9 cellular contexts compared by ENCODE assay signal in the genomic region with DNA sequence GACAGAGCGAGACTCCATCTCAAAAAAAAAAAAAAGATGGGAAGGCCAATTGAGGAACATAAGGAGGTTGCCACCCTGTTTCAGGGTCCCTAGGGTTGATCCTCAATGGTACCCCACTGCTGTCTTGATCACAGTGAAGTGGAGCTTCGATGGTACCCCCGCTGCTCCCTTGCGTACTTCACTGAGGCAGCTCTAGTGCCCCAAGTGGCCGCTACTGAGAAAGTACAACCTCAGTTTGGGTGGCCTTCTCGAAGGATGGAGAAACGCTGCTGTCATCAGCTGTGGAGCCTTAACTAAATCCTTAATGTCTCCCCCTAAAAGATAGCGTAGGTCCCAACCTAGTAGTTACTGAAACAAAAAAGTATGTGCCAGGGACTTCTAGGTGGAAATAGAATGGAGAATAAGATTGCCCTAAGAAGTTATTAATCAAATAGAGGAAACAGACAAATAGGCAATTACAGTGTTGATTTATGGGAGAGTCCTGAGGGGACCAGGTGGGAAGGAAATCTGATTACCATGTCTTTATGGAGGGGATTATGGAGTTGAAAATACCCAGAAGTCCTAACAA. TPM values are rescaled to one million over a fixed set of nuclear protein-coding genes. Genes with fewer than 3 reads are reported as not detected.
A peak's percentile ranks its signal among the peaks of the same experiment; 100 is the strongest.
DNase-seq lines count a peak whose midpoint lies in the region; ATAC-seq, FAIRE-seq and TF ChIP-seq lines count a peak whose summit lies in the region.
"Had no signal": no experiment of that assay in that cellular context is flagged by ENCODE, and none has a peak within 500 bp of the region (broad histone marks: within the 10 kb centered on the region; RNA-seq: fewer than 3 reads in every experiment).

No MANE protein-coding gene starts in this region.

- CTCF ChIA-PET in activated CD4-positive, alpha-beta memory T cell treated with anti-CD3 and anti-CD28 coated beads, Interleukin-2, amount 10 ng/mL, durations not matched to agents 7 days and 5 days (lab: Charles Lee): interaction anchor here (0.6 to 5.4 kb wide), 29 partner anchors 9 to 1601 kb away, joined by 3 to 51 read pairs (median 4); a partner anchor contains a TSS

- POLR2A ChIA-PET in activated CD4-positive, alpha-beta memory T cell treated with anti-CD3 and anti-CD28 coated beads, Interleukin-2, amount 10 ng/mL, durations not matched to agents 7 days and 5 days (lab: Charles Lee): interaction anchor here (1.5 to 2.6 kb wide), 4 partner anchors 36 to 53 kb away, joined by 4 to 16 read pairs (median 12); a partner anchor contains a TSS

- no peak overlapping the region for H3K27ac Mint-ChIP-seq in activated CD4-positive, alpha-beta memory T cell treated with anti-CD3 and anti-CD28 coated beads, Interleukin-2, amount 10 ng/mL, durations not matched to agents 7 days and 5 days
- no peak overlapping the region for H3K27ac Mint-ChIP-seq in nephron

- intact Hi-C loops in upper lobe of right lung (cut with DNase I): no loop called here

- H3K27me3 Mint-ChIP-seq in activated CD4-positive, alpha-beta memory T cell treated with anti-CD3 and anti-CD28 coated beads, Interleukin-2, amount 10 ng/mL, durations not matched to agents 7 days and 5 days: peaks cover 3% of the 10 kb centered on the region
- H3K27me3 Mint-ChIP-seq in nephron (ENCODE audit: low read depth): peaks cover 34% of the 10 kb centered on the region

- peak; percentile 40 for DNase-seq in ACHN
- no peak for DNase-seq in GM18507 (ENCODE audit: extremely low spot score, insufficient read length, low read depth)
- peak; percentile 26 for DNase-seq in NCI-H1694 (lab: John Stamatoyannopoulos, UW)
- peak; percentile 61 for DNase-seq in activated CD4-positive, alpha-beta memory T cell treated with anti-CD3 and anti-CD28 coated beads, Interleukin-2, amount 10 ng/mL, durations not matched to agents 7 days and 5 days
- no peak for DNase-seq in upper lobe of right lung

- peak; percentile 27 for ATAC-seq in esophagus mucosa
- ATAC-seq in upper lobe of right lung: peak; percentile 72
- ATAC-seq in HG03520 (IDR thresholded peaks at IDR 0.05; ENCODE audit: unreplicated experiment): no peak

- no peak overlapping the region for H3K4me3 Mint-ChIP-seq in activated CD4-positive, alpha-beta memory T cell treated with anti-CD3 and anti-CD28 coated beads, Interleukin-2, amount 10 ng/mL, durations not matched to agents 7 days and 5 days
- no peak overlapping the region for H3K4me3 Mint-ChIP-seq in nephron

- H3K27me3 ChIP-seq in upper lobe of right lung: no peaks in the 10 kb centered on the region

- peaks cover 16% of the 10 kb centered on the region for H3K4me1 Mint-ChIP-seq in activated CD4-positive, alpha-beta memory T cell treated with anti-CD3 and anti-CD28 coated beads, Interleukin-2, amount 10 ng/mL, durations not matched to agents 7 days and 5 days
- H3K4me1 Mint-ChIP-seq in nephron: peaks cover 18% of the 10 kb centered on the region

- H3K4me3 ChIP-seq in upper lobe of right lung: no peak overlapping the region

- H3K36me3 Mint-ChIP-seq in activated CD4-positive, alpha-beta memory T cell treated with anti-CD3 and anti-CD28 coated beads, Interleukin-2, amount 10 ng/mL, durations not matched to agents 7 days and 5 days (ENCODE audit: low read depth): peaks cover 27% of the 10 kb centered on the region
- H3K36me3 Mint-ChIP-seq in nephron (ENCODE audit: low read depth): peaks cover 26% of the 10 kb centered on the region

- no peak overlapping the region for H3K27ac ChIP-seq in upper lobe of right lung

- H3K4me1 ChIP-seq in upper lobe of right lung: peaks cover 12% of the 10 kb centered on the region

- no peaks in the 10 kb centered on the region for H3K9me3 Mint-ChIP-seq in activated CD4-positive, alpha-beta memory T cell treated with anti-CD3 and anti-CD28 coated beads, Interleukin-2, amount 10 ng/mL, durations not matched to agents 7 days and 5 days
- no peaks in the 10 kb centered on the region for H3K9me3 Mint-ChIP-seq in nephron

- H3K9me3 ChIP-seq in upper lobe of right lung: no peaks in the 10 kb centered on the region

- TF ChIP-seq CTCF in nephron (IDR thresholded peaks at IDR 0.05; ENCODE audit: unreplicated experiment in 3 of 3) (peak; percentile 56 to 62 (median 62)), upper lobe of right lung (IDR thresholded peaks at IDR 0.05) (peak; percentile 66)

- in situ Hi-C loops in ACHN (cut with HindIII; ENCODE audit: low pct_ligation_motif_present, low pct_unique_long_range_greater_than_20kb, low sequenced_read_pairs): no loop called here

- FAIRE-seq in GM18507 (lab: Jason Lieb, UNC): peak; percentile 85

- H3K36me3 ChIP-seq in upper lobe of right lung: peaks cover 27% of the 10 kb centered on the region

RNA-seq across cellular contexts. Expression of a gene that starts 6.3 kb away (rescaled TPM):
- 10 to 100 TPM; 31.7 to 32.3 TPM for total RNA-seq in activated CD4-positive, alpha-beta memory T cell treated with anti-CD3 and anti-CD28 coated beads, Interleukin-2, amount 10 ng/mL, durations not matched to agents 7 days and 5 days
- total RNA-seq in esophagus mucosa (9.5 TPM), upper lobe of right lung (43.9 TPM)

RNA-seq across cellular contexts. Expression of a gene that starts 6.9 kb away (rescaled TPM):
- total RNA-seq in activated CD4-positive, alpha-beta memory T cell treated with anti-CD3 and anti-CD28 coated beads, Interleukin-2, amount 10 ng/mL, durations not matched to agents 7 days and 5 days: 10 to 100 TPM; 11.8 to 11.9 TPM
- total RNA-seq in esophagus mucosa (0.52 TPM), upper lobe of right lung (3.0 TPM)

RNA-seq across cellular contexts. Expression of a gene that starts 39.4 kb away (rescaled TPM):
- total RNA-seq in activated CD4-positive, alpha-beta memory T cell treated with anti-CD3 and anti-CD28 coated beads, Interleukin-2, amount 10 ng/mL, durations not matched to agents 7 days and 5 days: 100 to 1,000 TPM; 210 to 214 TPM
- total RNA-seq in esophagus mucosa (0.44 TPM), upper lobe of right lung (2.2 TPM)
- total RNA-seq: glomerular endothelial cell had no signal

RNA-seq across cellular contexts. Expression of a gene that starts 46.5 kb away (rescaled TPM):
- over 10,000 TPM in 1 of 2 experiments, 1,000 to 10,000 TPM in 1; 9,885 to 10,678 TPM for total RNA-seq in activated CD4-positive, alpha-beta memory T cell treated with anti-CD3 and anti-CD28 coated beads, Interleukin-2, amount 10 ng/mL, durations not matched to agents 7 days and 5 days
- total RNA-seq in esophagus mucosa (5,550 TPM), upper lobe of right lung (30,828 TPM)

RNA-seq across cellular contexts. Expression of a gene that starts 46.8 kb away (rescaled TPM):
- 10 to 100 TPM; 36.6 to 37.7 TPM for total RNA-seq in activated CD4-positive, alpha-beta memory T cell treated with anti-CD3 and anti-CD28 coated beads, Interleukin-2, amount 10 ng/mL, durations not matched to agents 7 days and 5 days
- total RNA-seq in esophagus mucosa (7.9 TPM), upper lobe of right lung (31.1 TPM)

Comparison
In these comparisons a context has a peak if more than half of its experiments do, and no peak if none do; other contexts are left out.
1. DNase-seq: peak in ACHN (single experiment), NCI-H1694 (single experiment) and activated CD4-positive, alpha-beta memory T cell treated with anti-CD3 and anti-CD28 coated beads, Interleukin-2, amount 10 ng/mL, durations not matched to agents 7 days and 5 days (single experiment); none in GM18507 (single experiment) and upper lobe of right lung (single experiment).
2. RNA of a gene that starts 39.4 kb away (total RNA-seq): 210 to 214 TPM in activated CD4-positive, alpha-beta memory T cell treated with anti-CD3 and anti-CD28 coated beads, Interleukin-2, amount 10 ng/mL, durations not matched to agents 7 days and 5 days; 2.2 TPM in upper lobe of right lung (single experiment) and 0.44 TPM in esophagus mucosa (single experiment); every median in the first group is over 10 times any median in the second.